8 cellular contexts compared by ENCODE assay signal in genomic region chr11:44568706-44569473, GRCh38. TPM values are rescaled to one million over a fixed set of nuclear protein-coding genes. Genes with fewer than 3 reads are reported as not detected.
DNase-seq lines count a peak whose midpoint lies in the region; ATAC-seq and TF ChIP-seq lines count a peak whose summit lies in the region.

No MANE protein-coding gene starts in this region.

- CTCF ChIA-PET in HEK293 (lab: Yijun Ruan, JAX), result interaction anchor here (1.3 kb wide), 1 partner anchor 12 kb away, joined by 5 read pairs; no protein-coding TSS in a partner anchor

- POLR2A ChIA-PET in HEK293 (lab: Yijun Ruan, JAX), result no interaction called here

- H3K36me3 ChIP-seq in HEK293 (ENCODE audit: control insufficient read depth in 2 of 2, insufficient read depth in 1 of 2, low read length in 2 of 2) (no peaks in the 10 kb centered on the region), thoracic aorta (no peaks in the 10 kb centered on the region)

- H3K9me3 ChIP-seq in HEK293 (ENCODE audit: control insufficient read depth, insufficient read depth, low read depth, low read length), result no peaks in the 10 kb centered on the region
- H3K9me3 ChIP-seq in thoracic aorta, result no peaks in the 10 kb centered on the region

- ATAC-seq in omental fat pad (ENCODE audit: low FRiP score), result peak; percentile 41
- no peak for ATAC-seq in thoracic aorta (ENCODE audit: insufficient number of reproducible peaks, low FRiP score, low read depth)

- TF ChIP-seq CTCF in HEK293 (tag by site-specific recombination; IDR thresholded peaks at IDR 0.05) (no peak), epithelial cell of proximal tubule (conservative IDR thresholded peaks at IDR 0.05; ENCODE audit: low read depth, low read length) (no peak), omental fat pad (IDR thresholded peaks at IDR 0.05) (no peak), thoracic aorta (IDR thresholded peaks at IDR 0.05) (no peak)

- peak overlapping the region; percentile 94; the same call in 1 of the 2 replicates for H3K4me3 ChIP-seq in GM08714 (ENCODE audit: low read length)
- no peak overlapping the region for H3K4me3 ChIP-seq in HEK293 (ENCODE audit: low read depth, low read length)
- no peak overlapping the region for H3K4me3 ChIP-seq in epithelial cell of proximal tubule (ENCODE audit: low read depth, low read length)
- H3K4me3 ChIP-seq in thoracic aorta, result peak overlapping the region; percentile 28

- no peaks in the 10 kb centered on the region; the same call in 1 of the 2 replicates for H3K4me1 ChIP-seq in HEK293 (ENCODE audit: control insufficient read depth, insufficient read depth, low read length)
- H3K4me1 ChIP-seq in thoracic aorta (ENCODE audit: control insufficient read depth in 1 of 2, low read depth in 2 of 2), result peaks cover 23 to 44% of the 10 kb centered on the region in 2 donors

- DNase-seq in NAMALWA (ENCODE audit: low spot score) (peak; percentile 49), epithelial cell of proximal tubule (ENCODE audit: low read depth) (peak; percentile 79), omental fat pad (ENCODE audit: low spot score) (peak; percentile 62), thoracic aorta (ENCODE audit: low spot score) (peak; percentile 71), NCI-H1105 treated with DMSO at 0.1 percent for 48 hours (lab: John Stamatoyannopoulos, UW) (no peak)
- DNase-seq in activated CD8-positive, alpha-beta memory T cell treated with anti-CD3 and anti-CD28 coated beads, Interleukin-2, amount 50 U/mL, for 4 hours, result peak; percentile 89

- H3K27ac ChIP-seq in HEK293 (ENCODE audit: extremely low read depth, low read depth, low read length) (no peak overlapping the region), thoracic aorta (peak overlapping the region; percentile 62 to 83)

- no peaks in the 10 kb centered on the region for H3K27me3 ChIP-seq in thoracic aorta (replicated peaks; ENCODE audit: insufficient read depth)

TF ChIP-seq in HEK293, 187 proteins besides CTCF, POLR2A, EP300 and RAD21:
- peak; percentile 44 for TF ChIP-seq ZFHX2 (tag by site-specific recombination; conservative IDR thresholded peaks at IDR 0.05)
- peak; percentile 65 for TF ChIP-seq GLIS1 (tag by site-specific recombination; IDR thresholded peaks at IDR 0.05)
- peak; percentile 50 for TF ChIP-seq ZIC2 (tag by site-specific recombination; IDR thresholded peaks at IDR 0.05)
- TF ChIP-seq ZNF19 (tag by site-specific recombination; IDR thresholded peaks at IDR 0.05; ENCODE audit: low read depth), result no peak
- TF ChIP-seq, protein P1, sequence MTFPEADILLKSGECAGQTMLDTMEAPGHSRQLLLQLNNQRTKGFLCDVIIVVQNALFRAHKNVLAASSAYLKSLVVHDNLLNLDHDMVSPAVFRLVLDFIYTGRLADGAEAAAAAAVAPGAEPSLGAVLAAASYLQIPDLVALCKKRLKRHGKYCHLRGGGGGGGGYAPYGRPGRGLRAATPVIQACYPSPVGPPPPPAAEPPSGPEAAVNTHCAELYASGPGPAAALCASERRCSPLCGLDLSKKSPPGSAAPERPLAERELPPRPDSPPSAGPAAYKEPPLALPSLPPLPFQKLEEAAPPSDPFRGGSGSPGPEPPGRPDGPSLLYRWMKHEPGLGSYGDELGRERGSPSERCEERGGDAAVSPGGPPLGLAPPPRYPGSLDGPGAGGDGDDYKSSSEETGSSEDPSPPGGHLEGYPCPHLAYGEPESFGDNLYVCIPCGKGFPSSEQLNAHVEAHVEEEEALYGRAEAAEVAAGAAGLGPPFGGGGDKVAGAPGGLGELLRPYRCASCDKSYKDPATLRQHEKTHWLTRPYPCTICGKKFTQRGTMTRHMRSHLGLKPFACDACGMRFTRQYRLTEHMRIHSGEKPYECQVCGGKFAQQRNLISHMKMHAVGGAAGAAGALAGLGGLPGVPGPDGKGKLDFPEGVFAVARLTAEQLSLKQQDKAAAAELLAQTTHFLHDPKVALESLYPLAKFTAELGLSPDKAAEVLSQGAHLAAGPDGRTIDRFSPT (tag by site-specific recombination; IDR thresholded peaks at IDR 0.05), result no peak
- no peak for TF ChIP-seq ZNF404 (tag by site-specific recombination; IDR thresholded peaks at IDR 0.05)
- TF ChIP-seq EGR2 (tag by site-specific recombination; IDR thresholded peaks at IDR 0.05; ENCODE audit: low read depth), result peak; percentile 50
- no peak for TF ChIP-seq KLF8 (tag by site-specific recombination; IDR thresholded peaks at IDR 0.05)
- TF ChIP-seq MZF1 (tag by site-specific recombination; IDR thresholded peaks at IDR 0.05; ENCODE audit: borderline replicate concordance), result no peak
- TF ChIP-seq KLF7 (tag by site-specific recombination; IDR thresholded peaks at IDR 0.05; ENCODE audit: borderline replicate concordance), result no peak

RNA-seq across cellular contexts. Expression of gene CD82, which starts 3.4 kb away (rescaled TPM):
- 9.1 and 14.2 TPM in 2 replicates for total RNA-seq in epithelial cell of proximal tubule
- 10 to 100 TPM in 3 of 4 donors, 1 to 10 TPM in 1; 8.9 to 30.6 (median 20.3) TPM for total RNA-seq in omental fat pad
- total RNA-seq in thoracic aorta, result 10 to 100 TPM; 15.4 to 23.4 TPM

Comparison
In these comparisons a context has a peak if more than half of its experiments do, and no peak if none do; other contexts are left out.
1. H3K4me3 ChIP-seq: peak in GM08714 (single experiment) and thoracic aorta (single experiment); none in HEK293 (single experiment) and epithelial cell of proximal tubule (single experiment).